ENCODE assay signal across 22 cellular contexts in genomic region chr18:272650-273049, GRCh38. TPM values are rescaled to one million over a fixed set of nuclear protein-coding genes. Genes with fewer than 3 reads are reported as not detected.
DNase-seq lines count a peak whose midpoint lies in the region; ATAC-seq, FAIRE-seq and TF ChIP-seq lines count a peak whose summit lies in the region.
"Had no signal": no experiment of that assay in that cellular context is flagged by ENCODE, and none has a peak within 500 bp of the region (broad histone marks: within the 10 kb centered on the region; RNA-seq: fewer than 3 reads in every experiment).

No MANE protein-coding gene starts in this region.

- H3K27ac ChIP-seq in GM23338 (ENCODE audit: low read depth) (no peak overlapping the region), HUES48 (ENCODE audit: low read depth, low read length) (peak overlapping the region; percentile 8), H1 (ENCODE audit: low read depth, low read length) (no peak overlapping the region), tibial artery (no peak overlapping the region)
- H3K27ac ChIP-seq: KMS-11 had no signal

- H3K36me3 ChIP-seq in GM23338 (ENCODE audit: insufficient read depth): no peaks in the 10 kb centered on the region
- no peaks in the 10 kb centered on the region for H3K36me3 ChIP-seq in HUES48 (ENCODE audit: control insufficient read depth, insufficient read depth, low read length)
- H3K36me3 ChIP-seq in H1 (ENCODE audit: control insufficient read depth in 2 of 4, insufficient read depth in 4 of 4, low read length in 3 of 4): no peaks in the 10 kb centered on the region
- no peaks in the 10 kb centered on the region for H3K36me3 ChIP-seq in tibial artery

- H3K27me3 ChIP-seq in GM23338 (ENCODE audit: insufficient read depth): no peaks in the 10 kb centered on the region
- H3K27me3 ChIP-seq in HUES48 (ENCODE audit: control insufficient read depth, insufficient read depth, low read length): no peaks in the 10 kb centered on the region
- H3K27me3 ChIP-seq in H1 (replicated peaks in 1 of 4; ENCODE audit: control insufficient read depth in 3 of 4, extremely low read depth in 1 of 4, insufficient read depth in 3 of 4, low read length in 3 of 4): peaks cover 0 to 1% (median 0%) of the 10 kb centered on the region in 4 experiments; a peak in 1 of 7 replicates
- H3K27me3 ChIP-seq in tibial artery: no peaks in the 10 kb centered on the region

- peaks cover 5% of the 10 kb centered on the region for H3K23me2 ChIP-seq in H1 (ENCODE audit: low read depth, low read length)

- H3K4me2 ChIP-seq in GM23338 (no peak overlapping the region), H1 (ENCODE audit: insufficient read depth in 1 of 2, low read depth in 2 of 2, low read length in 2 of 2) (no peak overlapping the region)
- H3K4me2 ChIP-seq: KMS-11, SK-N-SH had no signal

- peaks cover 6% of the 10 kb centered on the region; the same call in 1 of the 2 replicates for H3K79me2 ChIP-seq in GM23338 (replicated peaks; ENCODE audit: insufficient read depth)
- H3K79me2 ChIP-seq in H1 (ENCODE audit: control insufficient read depth in 1 of 2, insufficient read depth in 2 of 2, low read length in 2 of 2): no peaks in the 10 kb centered on the region

- no peak for TF ChIP-seq RAD21 in H1 (IDR thresholded peaks at IDR 0.05 in 1 of 2, conservative IDR thresholded peaks at IDR 0.05 in 1 of 2; ENCODE audit: low read depth in 2 of 2, low read length in 2 of 2)

- H2BK5ac ChIP-seq in H1 (ENCODE audit: low read depth, low read length): peak overlapping the region; percentile 82; the same call in 1 of the 2 replicates

- H3K9me3 ChIP-seq in HUES48 (ENCODE audit: control insufficient read depth, insufficient read depth, low read length): no peaks in the 10 kb centered on the region
- H3K9me3 ChIP-seq in H1 (ENCODE audit: insufficient read depth in 2 of 2, low read depth in 1 of 2, low read length in 1 of 2): no peaks in the 10 kb centered on the region
- peaks cover 0 to under 1% (median 0%) of the 10 kb centered on the region in 3 donors for H3K9me3 ChIP-seq in tibial artery

- H3K4me3 ChIP-seq in GM23338: no peak overlapping the region
- H3K4me3 ChIP-seq in HUES48 (ENCODE audit: low read depth, low read length): no peak overlapping the region
- H3K4me3 ChIP-seq in H1 (ENCODE audit: extremely low read depth in 1 of 4, insufficient read depth in 2 of 4, low read depth in 3 of 4, low read length in 4 of 4): no peak overlapping the region
- H3K4me3 ChIP-seq in tibial artery: no peak overlapping the region

- no peaks in the 10 kb centered on the region for H3K79me1 ChIP-seq in H1 (ENCODE audit: low read depth, low read length)

- H4K5ac ChIP-seq in H1 (ENCODE audit: insufficient read length, low read depth, low read length): no peak overlapping the region

- H2BK120ac ChIP-seq in H1 (replicated peaks; ENCODE audit: low read depth, low read length): no peak overlapping the region

- 89% methylated on average over 2 of the region's 2 CpGs; no CpG with 5 or more reads in 1 of the 2 experiments for WGBS in H1 (ENCODE audit: extremely low coverage in 1 of 2, insufficient coverage in 1 of 2, insufficient read length in 1 of 2, insufficient replicate concordance in 2 of 2, low coverage in 1 of 2, low lambda C conversion rate in 2 of 2, missing lambda C conversion rate in 1 of 2), 2 experiments

- no peak overlapping the region for H2AK5ac ChIP-seq in H1 (ENCODE audit: low read depth, low read length)

- H3K27me3 Mint-ChIP-seq in GM23338 (ENCODE audit: insufficient read depth, low read depth, poor library complexity): peaks cover 7% of the 10 kb centered on the region

- no peak overlapping the region for H2BK15ac ChIP-seq in H1 (ENCODE audit: low read length)

- CTCF ChIA-PET in H1 (lab: Charles Lee; ENCODE audit: partially characterized antibody): interaction anchor here (0.9 to 1.8 kb wide), 2 partner anchors 349 to 351 kb away, joined by 3 read pairs; no protein-coding TSS in a partner anchor

- peak overlapping the region; percentile 69; the same call in 1 of the 2 replicates for H2BK20ac ChIP-seq in H1 (ENCODE audit: low read length)

- FAIRE-seq in H1 (lab: Jason Lieb, UNC): no peak
- FAIRE-seq: GM12892 had no signal

- no peak overlapping the region for H3K14ac ChIP-seq in H1 (ENCODE audit: insufficient read length)

- TF ChIP-seq CTCF in GM23338 (conservative IDR thresholded peaks at IDR 0.05; ENCODE audit: low read depth in 2 of 2): no peak
- no peak for TF ChIP-seq CTCF in H1 (IDR thresholded peaks at IDR 0.05; ENCODE audit: control extremely low read depth in 1 of 3, insufficient read depth in 1 of 3, low read depth in 1 of 3, low read length in 3 of 3)
- no peak for TF ChIP-seq CTCF in tibial artery (IDR thresholded peaks at IDR 0.05)

- no peaks in the 10 kb centered on the region; the same call in 2 of the 3 replicates for H3K9me3 Mint-ChIP-seq in GM23338

- intact Hi-C loops in tibial artery (cut with DNase I; ENCODE audit: low total_unique reads): no loop called here

- peaks cover 4% of the 10 kb centered on the region; the same call in 1 of the 3 replicates for H3K36me3 Mint-ChIP-seq in GM23338 (ENCODE audit: low read depth)

- peak overlapping the region; percentile 76; the same call in 1 of the 2 replicates for H3K27ac Mint-ChIP-seq in GM23338

- DNase-seq in GM23338 (ENCODE audit: low spot score) (no peak), H1 (ENCODE audit: low read depth in 1 of 2, low spot score in 2 of 2) (no peak), iPS-NIHi7 (ENCODE audit: extremely low spot score) (peak; percentile 11), tibial artery (no peak), D341Med (ENCODE audit: low spot score) (no peak)
- DNase-seq: Calu3, DMS153, DND-41, HCEC 1CT, NCI-H1105, NCI-H1436 treated with DMSO at 0.1 percent for 48 hours, NCI-H187 treated with DMSO at 0.1 percent for 48 hours, NCI-H2107, NCI-H524, NCI-H774, PC-3, SK-N-SH had no signal

- no peak overlapping the region for H3K23ac ChIP-seq in H1 (ENCODE audit: insufficient read length)

- POLR2A ChIA-PET in H1 (lab: Charles Lee; ENCODE audit: partially characterized antibody): no interaction called here

- H3K56ac ChIP-seq in H1 (replicated peaks; ENCODE audit: insufficient read length, low read depth, low read length): no peak overlapping the region

- no peaks in the 10 kb centered on the region; the same call in 1 of the 2 replicates for H4K20me1 ChIP-seq in GM23338 (replicated peaks; ENCODE audit: insufficient read depth)
- H4K20me1 ChIP-seq in H1 (replicated peaks in 1 of 2; ENCODE audit: control insufficient read depth in 1 of 2, insufficient read depth in 2 of 2, low read length in 2 of 2): no peaks in the 10 kb centered on the region

- H3F3A ChIP-seq in GM23338 (replicated peaks; ENCODE audit: low read depth): 0 out of 2 replicates have a peak, but pooled peaks cover 3% of the 10 kb centered on the region

- no peak overlapping the region for H4K8ac ChIP-seq in H1 (ENCODE audit: extremely low read depth, insufficient read depth, low read length)

- peak overlapping the region; percentile 78; the same call in 1 of the 2 replicates for H2BK12ac ChIP-seq in H1 (ENCODE audit: low read depth, low read length)

- TF ChIP-seq EP300 in H1 (IDR thresholded peaks at IDR 0.05; ENCODE audit: borderline replicate concordance in 1 of 2, low read depth in 2 of 2, low read length in 2 of 2): no peak

- H3K4me1 Mint-ChIP-seq in GM23338: peaks cover 15% of the 10 kb centered on the region

- H3K9ac ChIP-seq in HUES48 (ENCODE audit: low read depth, low read length) (no peak overlapping the region), H1 (replicated peaks in 1 of 4; ENCODE audit: extremely low read depth in 1 of 4, low read depth in 3 of 4, low read length in 3 of 4) (no peak overlapping the region)
- H3K9ac ChIP-seq: KMS-11, SK-N-SH had no signal

- no peak for TF ChIP-seq POLR2A in H1 (IDR thresholded peaks at IDR 0.05; ENCODE audit: control extremely low read depth in 1 of 2, low read depth in 2 of 2, low read length in 2 of 2)

- no peaks in the 10 kb centered on the region for H3K9me2 ChIP-seq in GM23338 (ENCODE audit: insufficient read depth)
- H3K9me2 ChIP-seq: SK-N-SH had no signal

- no peak overlapping the region for H3K18ac ChIP-seq in H1 (ENCODE audit: extremely low read depth, low read length)

- H4K91ac ChIP-seq in H1 (replicated peaks; ENCODE audit: insufficient read length, low read length): no peak overlapping the region

- H2AFZ ChIP-seq in GM23338 (no peak overlapping the region), H1 (ENCODE audit: low read length) (no peak overlapping the region)

- peaks cover 13% of the 10 kb centered on the region for H3K4me1 ChIP-seq in GM23338 (ENCODE audit: insufficient read depth)
- peaks cover 21% of the 10 kb centered on the region for H3K4me1 ChIP-seq in HUES48 (ENCODE audit: control insufficient read depth, insufficient read depth, low read length)
- peaks cover 0 to 3% (median 0%) of the 10 kb centered on the region in 4 experiments; a peak in 3 of 7 replicates for H3K4me1 ChIP-seq in H1 (replicated peaks in 1 of 4; ENCODE audit: control insufficient read depth in 3 of 4, insufficient read depth in 4 of 4, low read length in 3 of 4)
- peaks cover 0 to 8% (median 8%) of the 10 kb centered on the region in 4 donors for H3K4me1 ChIP-seq in tibial artery

- no peak overlapping the region for H3K4ac ChIP-seq in H1 (replicated peaks; ENCODE audit: insufficient read length, low read depth, low read length)

- H3K4me3 Mint-ChIP-seq in GM23338: no peak overlapping the region

- no peak for ATAC-seq in GM23338
- ATAC-seq in HG03139 (IDR thresholded peaks at IDR 0.05; ENCODE audit: unreplicated experiment): no peak
- ATAC-seq in HG02571 (IDR thresholded peaks at IDR 0.05; ENCODE audit: unreplicated experiment): no peak
- ATAC-seq: PC-3 had no signal

TF ChIP-seq in GM23338, 12 proteins besides CTCF, POLR2A, EP300 and RAD21 (continues in another document):
- no peak for TF ChIP-seq STAT1 (IDR thresholded peaks at IDR 0.05; ENCODE audit: unreplicated experiment)
- no peak for TF ChIP-seq JUNB (IDR thresholded peaks at IDR 0.05; ENCODE audit: unreplicated experiment)
- TF ChIP-seq NANOG (IDR thresholded peaks at IDR 0.05; ENCODE audit: borderline replicate concordance): no peak

TF ChIP-seq in H1, 55 proteins besides CTCF, POLR2A, EP300 and RAD21 (continues in another document):
- TF ChIP-seq SRF (IDR thresholded peaks at IDR 0.05; ENCODE audit: low read depth, low read length) (no peak), RBBP5 (IDR thresholded peaks at IDR 0.05; ENCODE audit: borderline replicate concordance, low read depth, low read length) (no peak)

RNA-seq across cellular contexts. Expression of gene THOC1, which starts 4.8 kb away (rescaled TPM):
- 71.2 and 108 TPM in 2 replicates for total RNA-seq in GM23338 (2014; rRNA removed; shearing (Covaris generic))
- 66.1 and 73.0 TPM in 2 replicates for polyA plus RNA-seq in GM23338 (2016; fragmentation: Nextera tagmentation; extraction: Ambion mirVana)
- 59.3 and 66.4 TPM in 2 replicates for total RNA-seq in H1 (2021; fragmentation: NEBNext Ultra II Directional; extraction: Animal tissue kit (Norgen Biotek cat#: 25700))
- polyA plus RNA-seq in H1 (2011; rRNA removed): 12.2 and 19.1 TPM in 2 replicates
- 41.0 TPM for polyA plus RNA-seq in H1 (2011; cell fraction: cytosol; rRNA removed)
- 16.3 TPM for polyA plus RNA-seq in H1 (2011; cell fraction: nucleus; rRNA removed)
- polyA plus RNA-seq in H1 (2012, experiment 1 of 2): 39.4 to 89.0 TPM (median 44.8 TPM) in 4 replicates
- polyA plus RNA-seq in H1 (2012, experiment 2 of 2): 4.8 TPM
- polyA plus RNA-seq in H1 (2013, experiment 1 of 2): 46.2 TPM
- 41.9 TPM for polyA plus RNA-seq in H1 (2013, experiment 2 of 2)
- 32.9 and 36.8 TPM in 2 replicates for polyA minus RNA-seq in H1 (2011; rRNA and poly(A)+ RNA removed)
- 26.4 TPM for polyA minus RNA-seq in H1 (2011; cell fraction: cytosol; rRNA and poly(A)+ RNA removed)
- polyA minus RNA-seq in H1 (2011; cell fraction: nucleus; rRNA and poly(A)+ RNA removed): 118 TPM
